In the genomic region with DNA sequence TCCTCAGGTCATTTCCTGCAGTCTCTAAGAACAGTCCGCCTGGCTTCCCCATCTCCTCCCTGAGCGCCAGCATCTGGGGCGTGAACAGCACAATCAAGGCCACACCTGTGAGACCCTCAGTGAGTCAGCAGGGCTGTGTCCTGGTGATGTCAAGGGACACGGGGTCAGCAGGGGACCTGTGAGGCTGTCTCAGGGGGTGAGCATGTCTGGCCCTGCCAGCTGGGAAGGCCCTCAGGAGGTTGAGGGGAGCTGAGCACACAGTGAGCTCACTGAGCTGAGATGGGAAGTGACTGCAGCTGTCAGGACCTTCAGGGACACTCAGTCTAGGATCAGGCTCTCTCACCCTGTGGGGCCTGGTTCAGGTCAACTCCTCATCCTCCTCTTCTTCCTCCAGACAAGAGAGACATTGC, we compare ENCODE assay signal across 28 cellular contexts. TPM values are rescaled to one million over a fixed set of nuclear protein-coding genes. Genes with fewer than 3 reads are reported as not detected.
DNase-seq lines count a peak whose midpoint lies in the region; ATAC-seq and TF ChIP-seq lines count a peak whose summit lies in the region.
"Had no signal": no experiment of that assay in that cellular context is flagged by ENCODE, and none has a peak within 500 bp of the region (broad histone marks: within the 10 kb centered on the region; RNA-seq: fewer than 3 reads in every experiment).

No MANE protein-coding gene starts in this region.

- H3K27ac Mint-ChIP-seq in activated B cell treated with CpG ODN at 0.5 μM for 24 hours = peak overlapping the region; percentile 46
- no peak overlapping the region for H3K27ac Mint-ChIP-seq in activated naive CD4-positive, alpha-beta T cell treated with anti-CD3 and anti-CD28 coated beads for 36 hours
- peak overlapping the region in 2 of 10 donors; percentile 34 to 59 for H3K27ac Mint-ChIP-seq in naive thymus-derived CD8-positive, alpha-beta T cell
- H3K27ac Mint-ChIP-seq: CD14-positive monocyte, GM23338, H9, HFFc6, T-cell had no signal

- no peaks in the 10 kb centered on the region for H3K36me3 ChIP-seq in BLaER1 treated with 17β-estradiol and CSF1 and Interleukin-3, amounts not matched to agents 10 nM and 100 nM
- no peaks in the 10 kb centered on the region for H3K36me3 ChIP-seq in parathyroid adenoma (ENCODE audit: control insufficient read depth, insufficient read depth, low read length)
- H3K36me3 ChIP-seq: MG63 had no signal

- H3K9me3 ChIP-seq in BLaER1 treated with 17β-estradiol and CSF1 and Interleukin-3, amounts not matched to agents 10 nM and 100 nM (replicated peaks in 1 of 11) = peaks cover 0 to under 1% (median 0%) of the 10 kb centered on the region in 11 experiments; a peak in 1 of 22 replicates
- H3K9me3 ChIP-seq in parathyroid adenoma (ENCODE audit: control insufficient read depth, low read length) = no peaks in the 10 kb centered on the region
- H3K9me3 ChIP-seq: MG63 had no signal

- peak overlapping the region in 9 of 11 experiments; percentile 15 to 90 (median 81); a peak in 14 of 22 replicates for H3K4me2 ChIP-seq in BLaER1 treated with 17β-estradiol and CSF1 and Interleukin-3, amounts not matched to agents 10 nM and 100 nM
- no peak overlapping the region for H3K4me2 ChIP-seq in parathyroid adenoma (ENCODE audit: low read length)
- H3K4me2 ChIP-seq: GM23338 had no signal

- POLR2A ChIA-PET in activated B cell treated with CpG ODN at 0.5 μM for 24 hours (lab: Charles Lee) = interaction anchor here (0.6 to 3.8 kb wide), 4 partner anchors 31 to 87 kb away, joined by 4 to 73 read pairs (median 25); no protein-coding TSS in a partner anchor
- POLR2A ChIA-PET in naive thymus-derived CD8-positive, alpha-beta T cell (lab: Charles Lee) = no interaction called here

- CTCF ChIA-PET in activated B cell treated with CpG ODN at 0.5 μM for 24 hours (lab: Charles Lee) = interaction anchor here (3.0 to 4.3 kb wide), 8 partner anchors 9 to 168 kb away, joined by 9 to 42 read pairs (median 29); no protein-coding TSS in a partner anchor
- CTCF ChIA-PET in activated naive CD4-positive, alpha-beta T cell treated with anti-CD3 and anti-CD28 coated beads for 36 hours (lab: Charles Lee) = interaction anchor here (0.6 to 4.5 kb wide), 7 partner anchors 9 to 801 kb away, joined by 3 to 46 read pairs (median 8); no protein-coding TSS in a partner anchor

- intact Hi-C loops in activated B cell treated with CpG ODN at 0.5 μM for 24 hours (cut with micrococcal nuclease) = loop anchor here (2.0 kb wide), 2 partner anchors 101 to 137 kb away; no protein-coding TSS in a partner anchor
- intact Hi-C loops in activated naive CD4-positive, alpha-beta T cell treated with anti-CD3 and anti-CD28 coated beads for 36 hours (cut with micrococcal nuclease) = loop anchor here (10.0 kb wide), 1 partner anchor 583 kb away; no protein-coding TSS in a partner anchor

- no peaks in the 10 kb centered on the region for H3K36me3 Mint-ChIP-seq in activated B cell treated with CpG ODN at 0.5 μM for 24 hours (ENCODE audit: low read depth)
- no peaks in the 10 kb centered on the region for H3K36me3 Mint-ChIP-seq in activated naive CD4-positive, alpha-beta T cell treated with anti-CD3 and anti-CD28 coated beads for 36 hours (ENCODE audit: low read depth)
- no peaks in the 10 kb centered on the region for H3K36me3 Mint-ChIP-seq in naive thymus-derived CD8-positive, alpha-beta T cell
- H3K36me3 Mint-ChIP-seq: CD14-positive monocyte; CD8-positive, alpha-beta memory T cell; T-cell had no signal

- peak overlapping the region; percentile 12 for H3K4me3 Mint-ChIP-seq in activated B cell treated with CpG ODN at 0.5 μM for 24 hours
- H3K4me3 Mint-ChIP-seq in activated naive CD4-positive, alpha-beta T cell treated with anti-CD3 and anti-CD28 coated beads for 36 hours = no peak overlapping the region
- H3K4me3 Mint-ChIP-seq in naive thymus-derived CD8-positive, alpha-beta T cell = no peak overlapping the region
- H3K4me3 Mint-ChIP-seq: CD14-positive monocyte; CD8-positive, alpha-beta memory T cell; GM23338; H9; HFFc6; T-cell had no signal

- H3K27me3 Mint-ChIP-seq in activated B cell treated with CpG ODN at 0.5 μM for 24 hours = no peaks in the 10 kb centered on the region
- H3K27me3 Mint-ChIP-seq in activated naive CD4-positive, alpha-beta T cell treated with anti-CD3 and anti-CD28 coated beads for 36 hours (ENCODE audit: low read depth) = no peaks in the 10 kb centered on the region
- H3K27me3 Mint-ChIP-seq in naive thymus-derived CD8-positive, alpha-beta T cell = peaks cover 6 to 29% (median 28%) of the 10 kb centered on the region in 5 donors

- DNase-seq in NAMALWA (ENCODE audit: low spot score) (peak; percentile 52), activated B cell treated with CpG ODN at 0.5 μM for 24 hours (no peak), NCI-H1105 (lab: John Stamatoyannopoulos, UW) (no peak)
- no peak for DNase-seq in activated naive CD4-positive, alpha-beta T cell treated with anti-CD3 and anti-CD28 coated beads for 36 hours
- DNase-seq in naive thymus-derived CD8-positive, alpha-beta T cell = no peak
- DNase-seq in stimulated activated naive CD4-positive, alpha-beta T cell treated with Interleukin-2 at 50 U/mL for 16 hours (lab: John Stamatoyannopoulos, UW) = no peak
- DNase-seq: CD8-positive, alpha-beta memory T cell; DMS 273 treated with DMSO at 0.1 percent for 48 hours; DMS79; GF-D8; H9; HFFc6; KBM-7; MG63; NCI-H1048; NCI-H1417 treated with DMSO at 0.1 percent for 48 hours; NCI-H1694 treated with DMSO at 0.1 percent for 48 hours; NCI-H2081; NCI-H226; NCI-H510A; NCI-H69; T-cell had no signal

- no peak overlapping the region for H2AFZ ChIP-seq in parathyroid adenoma
- H2AFZ ChIP-seq: GM23338 had no signal

- H4K20me1 ChIP-seq in BLaER1 treated with 17β-estradiol and CSF1 and Interleukin-3, amounts not matched to agents 10 nM and 100 nM = no peaks in the 10 kb centered on the region; a peak in 1 of 22 replicates

- peaks cover 73% of the 10 kb centered on the region for H3K4me1 Mint-ChIP-seq in activated B cell treated with CpG ODN at 0.5 μM for 24 hours
- H3K4me1 Mint-ChIP-seq in activated naive CD4-positive, alpha-beta T cell treated with anti-CD3 and anti-CD28 coated beads for 36 hours (ENCODE audit: low read depth) = peaks cover 4% of the 10 kb centered on the region
- peaks cover 0 to 42% (median under 1%) of the 10 kb centered on the region in 4 donors for H3K4me1 Mint-ChIP-seq in naive thymus-derived CD8-positive, alpha-beta T cell
- H3K4me1 Mint-ChIP-seq: CD8-positive, alpha-beta memory T cell; GM23338 had no signal

- H3K9ac ChIP-seq in BLaER1 treated with 17β-estradiol and CSF1 and Interleukin-3, amounts not matched to agents 10 nM and 100 nM = peak overlapping the region in 3 of 11 experiments; percentile 8 to 30 (median 12); a peak in 3 of 22 replicates
- H3K9ac ChIP-seq in parathyroid adenoma = no peak overlapping the region

- peak overlapping the region in 3 of 11 experiments; percentile 4 to 21 (median 9); a peak in 2 of 22 replicates for H3K27ac ChIP-seq in BLaER1 treated with 17β-estradiol and CSF1 and Interleukin-3, amounts not matched to agents 10 nM and 100 nM
- peak overlapping the region; percentile 99 for H3K27ac ChIP-seq in parathyroid adenoma

- TF ChIP-seq CTCF in activated B cell treated with CpG ODN at 0.5 μM for 24 hours (IDR thresholded peaks at IDR 0.05) (no peak), parathyroid adenoma (IDR thresholded peaks at IDR 0.05) (no peak)

- H3K27me3 ChIP-seq in BLaER1 treated with 17β-estradiol and CSF1 and Interleukin-3, amounts not matched to agents 10 nM and 100 nM = no peaks in the 10 kb centered on the region
- H3K27me3 ChIP-seq in parathyroid adenoma (ENCODE audit: control insufficient read depth, insufficient read depth, low read length) = no peaks in the 10 kb centered on the region

- no peaks in the 10 kb centered on the region for H3K9me3 Mint-ChIP-seq in activated B cell treated with CpG ODN at 0.5 μM for 24 hours
- no peaks in the 10 kb centered on the region for H3K9me3 Mint-ChIP-seq in activated naive CD4-positive, alpha-beta T cell treated with anti-CD3 and anti-CD28 coated beads for 36 hours
- peaks cover 0 to 1% (median 0%) of the 10 kb centered on the region in 9 donors for H3K9me3 Mint-ChIP-seq in naive thymus-derived CD8-positive, alpha-beta T cell
- H3K9me3 Mint-ChIP-seq: CD14-positive monocyte; CD8-positive, alpha-beta memory T cell; H9; HFFc6; T-cell had no signal

- ATAC-seq in activated B cell treated with CpG ODN at 0.5 μM for 24 hours (ENCODE audit: low read depth) = no peak
- ATAC-seq in naive thymus-derived CD8-positive, alpha-beta T cell = no peak
- ATAC-seq: GM23338, SK-N-SH treated with all-trans-retinoic acid at 6 μM for 48 hours, T-cell had no signal

- H3K4me3 ChIP-seq in BLaER1 treated with 17β-estradiol and CSF1 and Interleukin-3, amounts not matched to agents 10 nM and 100 nM = no peak overlapping the region
- H3K4me3 ChIP-seq in parathyroid adenoma (ENCODE audit: low read depth, low read length) = no peak overlapping the region
- H3K4me3 ChIP-seq: GM23338, MG63 had no signal

- peaks cover 7 to 78% (median 66%) of the 10 kb centered on the region in 10 experiments; a peak in 19 of 20 replicates for H3K4me1 ChIP-seq in BLaER1 treated with 17β-estradiol and CSF1 and Interleukin-3, amounts not matched to agents 10 nM and 100 nM
- H3K4me1 ChIP-seq in parathyroid adenoma = peaks cover 38% of the 10 kb centered on the region

- no peaks in the 10 kb centered on the region for H3K79me2 ChIP-seq in parathyroid adenoma

RNA-seq across cellular contexts. Expression of a gene that starts 46.6 kb away (rescaled TPM):
- not detected in 2 replicates for total RNA-seq in activated B cell treated with CpG ODN at 0.5 μM for 24 hours
- total RNA-seq in activated naive CD4-positive, alpha-beta T cell treated with anti-CD3 and anti-CD28 coated beads for 36 hours = not detected
- not detected for total RNA-seq in naive thymus-derived CD8-positive, alpha-beta T cell
- polyA plus RNA-seq in naive thymus-derived CD8-positive, alpha-beta T cell = not detected
- total RNA-seq: CD8-positive, alpha-beta memory T cell; GM23338; H9; HFFc6; T-cell had no signal
- polyA plus RNA-seq: AG04450; CD14-positive monocyte; CD8-positive, alpha-beta memory T cell; GM23338 had no signal
